Comparison of ENCODE assay signal across 16 cellular contexts in the genomic region with DNA sequence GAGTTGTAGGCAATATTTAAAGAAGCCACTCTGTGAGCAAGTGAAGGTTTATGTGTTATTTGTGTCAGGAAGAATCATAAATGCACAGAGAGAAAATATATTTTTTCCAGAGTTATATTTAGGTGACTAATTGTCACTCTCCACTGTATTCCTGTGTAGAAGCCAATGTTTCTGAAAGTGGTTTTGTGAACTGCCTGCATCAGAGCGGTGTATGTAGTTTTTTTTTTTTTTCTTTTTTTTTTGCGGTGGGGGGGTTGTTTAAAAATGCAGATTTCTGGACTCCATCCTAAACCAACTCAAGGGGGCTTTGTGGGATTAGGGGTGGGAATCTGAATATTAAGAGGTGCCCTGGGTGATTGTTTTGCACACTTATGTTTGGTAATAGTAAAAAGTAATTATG.
"Had no signal": no experiment of that assay in that cellular context is flagged by ENCODE, and none has a peak within 500 bp of the region (broad histone marks: within the 10 kb centered on the region; RNA-seq: fewer than 3 reads in every experiment).

No MANE protein-coding gene starts in this region.

- H3K27ac ChIP-seq: esophagus squamous epithelium, foreskin keratinocyte, heart right ventricle, neural progenitor cell, parathyroid adenoma had no signal

- H3K9me3 ChIP-seq: breast epithelium, esophagus squamous epithelium, heart right ventricle had no signal

- H3K27me3 Mint-ChIP-seq: activated B cell treated with CpG ODN at 0.5 μM for 24 hours; activated CD4-positive, alpha-beta T cell treated with anti-CD3 and anti-CD28 coated beads, Interleukin-2, amount 10 ng/mL, durations not matched to agents 7 days and 5 days; stimulated activated naive CD8-positive, alpha-beta T cell treated with anti-CD3 and anti-CD28 coated beads, Interleukin-15, amount 100 ng/mL, for 72 hours had no signal

- H2AFZ ChIP-seq: neural progenitor cell, parathyroid adenoma had no signal

- H3K4me3 ChIP-seq: breast epithelium, esophagus squamous epithelium, heart right ventricle, neural progenitor cell had no signal

- H3K79me2 ChIP-seq: parathyroid adenoma had no signal

- H3K36me3 ChIP-seq: breast epithelium, neural progenitor cell had no signal

- H3K4me1 Mint-ChIP-seq: activated B cell treated with CpG ODN at 0.5 μM for 24 hours had no signal

- H3K4me2 ChIP-seq: neural progenitor cell had no signal

- H3K27ac Mint-ChIP-seq: activated B cell treated with CpG ODN at 0.5 μM for 24 hours; activated CD4-positive, alpha-beta T cell treated with anti-CD3 and anti-CD28 coated beads, Interleukin-2, amount 10 ng/mL, durations not matched to agents 7 days and 5 days; neural progenitor cell; stimulated activated naive CD8-positive, alpha-beta T cell treated with anti-CD3 and anti-CD28 coated beads, Interleukin-15, amount 100 ng/mL, for 72 hours had no signal

- H3K4me3 Mint-ChIP-seq: activated B cell treated with CpG ODN at 0.5 μM for 24 hours; activated CD4-positive, alpha-beta T cell treated with anti-CD3 and anti-CD28 coated beads, Interleukin-2, amount 10 ng/mL, durations not matched to agents 7 days and 5 days; neural progenitor cell; stimulated activated naive CD8-positive, alpha-beta T cell treated with anti-CD3 and anti-CD28 coated beads, Interleukin-15, amount 100 ng/mL, for 72 hours had no signal

- H3K9me3 Mint-ChIP-seq: activated B cell treated with CpG ODN at 0.5 μM for 24 hours; activated CD4-positive, alpha-beta T cell treated with anti-CD3 and anti-CD28 coated beads, Interleukin-2, amount 10 ng/mL, durations not matched to agents 7 days and 5 days; neural progenitor cell had no signal

- H3K27me3 ChIP-seq: breast epithelium, esophagus squamous epithelium, heart right ventricle, neural progenitor cell had no signal

- FAIRE-seq: islet of Langerhans had no signal

- H3K9ac ChIP-seq: neural progenitor cell, parathyroid adenoma had no signal

- H3K4me1 ChIP-seq: neural progenitor cell, parathyroid adenoma had no signal

- DNase-seq: activated B cell treated with CpG ODN at 0.5 μM for 24 hours; activated CD4-positive, alpha-beta T cell treated with anti-CD3 and anti-CD28 coated beads, Interleukin-2, amount 10 ng/mL, durations not matched to agents 7 days and 5 days; activated naive CD4-positive, alpha-beta T cell treated with anti-CD3 and anti-CD28 coated beads, Interleukin-2, amount 50 U/mL, for 16 hours; amniotic stem cell; esophagus squamous epithelium; foreskin keratinocyte; heart right ventricle; mammary epithelial cell; retina; stimulated activated CD4-positive, alpha-beta T cell treated with anti-CD3 and anti-CD28 coated beads, Interleukin-15, amount 100 ng/mL, for 24 hours; stimulated activated CD4-positive, alpha-beta T cell treated with anti-CD3 and anti-CD28 coated beads, Interleukin-4, amount 100 ng/mL, for 4 hours; stimulated activated naive CD8-positive, alpha-beta T cell treated with anti-CD3 and anti-CD28 coated beads, Interleukin-15, amount 100 ng/mL, for 72 hours had no signal
